ENCODE assay signal across 23 cellular contexts in the genomic region with DNA sequence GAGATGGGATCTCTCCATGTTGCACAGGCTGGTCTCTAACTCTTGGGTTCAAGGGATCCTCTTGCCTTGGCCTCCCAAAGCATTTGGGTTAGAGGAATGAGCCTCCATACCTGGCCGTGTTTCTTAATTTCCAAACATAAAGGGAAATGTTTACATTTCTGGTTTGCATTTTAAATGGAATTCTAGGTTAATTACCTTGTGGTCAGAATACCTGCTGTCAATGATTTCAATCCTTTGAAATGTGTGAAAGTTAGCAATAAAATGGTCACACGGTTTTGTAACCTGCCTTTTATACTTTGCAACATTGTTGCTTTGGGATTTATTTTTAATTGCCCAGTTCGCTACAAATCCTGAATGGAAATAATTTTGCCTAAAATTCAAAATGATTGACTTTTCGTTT. TPM values are rescaled to one million over a fixed set of nuclear protein-coding genes. Genes with fewer than 3 reads are reported as not detected.
DNase-seq lines count a peak whose midpoint lies in the region; ATAC-seq, FAIRE-seq and TF ChIP-seq lines count a peak whose summit lies in the region.
"Had no signal": no experiment of that assay in that cellular context is flagged by ENCODE, and none has a peak within 500 bp of the region (broad histone marks: within the 10 kb centered on the region; RNA-seq: fewer than 3 reads in every experiment).

No MANE protein-coding gene starts in this region.

- H2BK15ac ChIP-seq in neuronal stem cell (ENCODE audit: low read length): no peak overlapping the region

- H3K9me3 ChIP-seq in RWPE2 (ENCODE audit: severe bottlenecking): no peaks in the 10 kb centered on the region
- H3K9me3 ChIP-seq in thyroid gland: no peaks in the 10 kb centered on the region
- no peaks in the 10 kb centered on the region for H3K9me3 ChIP-seq in neuronal stem cell (replicated peaks in 1 of 2; ENCODE audit: control insufficient read depth in 2 of 2, insufficient read depth in 1 of 2, low read depth in 1 of 2, low read length in 2 of 2)
- H3K9me3 ChIP-seq: BE2C had no signal

- H3K27me3 ChIP-seq in GM23338 (ENCODE audit: insufficient read depth) (no peaks in the 10 kb centered on the region), RWPE2 (ENCODE audit: insufficient read depth, poor library complexity, severe bottlenecking) (no peaks in the 10 kb centered on the region), thyroid gland (no peaks in the 10 kb centered on the region), neuronal stem cell (ENCODE audit: control insufficient read depth in 3 of 3, insufficient read depth in 3 of 3, low read depth in 1 of 3, low read length in 3 of 3) (no peaks in the 10 kb centered on the region)
- H3K27me3 ChIP-seq: BE2C had no signal

- no peak for TF ChIP-seq CTCF in GM23338 (conservative IDR thresholded peaks at IDR 0.05; ENCODE audit: low read depth in 2 of 2)
- TF ChIP-seq CTCF in RWPE2 (IDR thresholded peaks at IDR 0.05; ENCODE audit: poor library complexity, severe bottlenecking): no peak
- TF ChIP-seq CTCF in thyroid gland (IDR thresholded peaks at IDR 0.05): no peak

- H3K27ac Mint-ChIP-seq in GM23338: no peak overlapping the region
- H3K27ac Mint-ChIP-seq: IgD-negative memory B cell had no signal

- no peak overlapping the region for H2BK5ac ChIP-seq in neuronal stem cell (ENCODE audit: low read length)

- H3K4me3 Mint-ChIP-seq in GM23338: no peak overlapping the region
- H3K4me3 Mint-ChIP-seq: CD4-positive, CD25-positive, alpha-beta regulatory T cell; IgD-negative memory B cell had no signal

- H3K36me3 Mint-ChIP-seq in GM23338 (ENCODE audit: low read depth): peaks cover 27% of the 10 kb centered on the region

- H3K4ac ChIP-seq in neuronal stem cell (ENCODE audit: low read length): no peak overlapping the region

- 0 out of 2 replicates have a peak overlapping the region, but pooled peaks have one; percentile 78 for H3K27ac ChIP-seq in GM23338 (ENCODE audit: low read depth)
- peak overlapping the region; percentile 79 for H3K27ac ChIP-seq in RWPE2 (ENCODE audit: poor library complexity, severe bottlenecking)
- H3K27ac ChIP-seq in thyroid gland: peak overlapping the region in 2 of 3 donors; percentile 67 to 70
- no peak overlapping the region for H3K27ac ChIP-seq in neuronal stem cell (replicated peaks; ENCODE audit: low read length)

- H4K20me1 ChIP-seq in GM23338 (replicated peaks; ENCODE audit: insufficient read depth): no peaks in the 10 kb centered on the region

- H2BK120ac ChIP-seq in neuronal stem cell (ENCODE audit: low read depth, low read length): no peak overlapping the region

- H3K79me2 ChIP-seq in GM23338 (replicated peaks; ENCODE audit: insufficient read depth): no peaks in the 10 kb centered on the region

- ATAC-seq in GM23338 (no peak), RWPE2 (ENCODE audit: low read depth) (no peak), HG02885 (IDR thresholded peaks at IDR 0.05; ENCODE audit: poor library complexity, unreplicated experiment) (no peak)

- H3K4me3 ChIP-seq in GM23338: no peak overlapping the region
- H3K4me3 ChIP-seq in RWPE2 (ENCODE audit: severe bottlenecking): no peak overlapping the region
- H3K4me3 ChIP-seq in thyroid gland (replicated peaks in 1 of 3): no peak overlapping the region
- H3K4me3 ChIP-seq in neuronal stem cell (ENCODE audit: low read length in 2 of 2): no peak overlapping the region

- DNase-seq in GM23338 (ENCODE audit: low spot score): no peak
- DNase-seq in RWPE2 (ENCODE audit: low spot score): no peak
- DNase-seq in thyroid gland: no peak
- no peak for DNase-seq in neuronal stem cell (ENCODE audit: low spot score)
- no peak for DNase-seq in SW480 (ENCODE audit: low spot score)
- DNase-seq: BE2C; CD4-positive, CD25-positive, alpha-beta regulatory T cell; DMS79 treated with DMSO at 0.1 percent for 48 hours; GOT3; HCEC 1CT; NCI-H1105; NCI-H146; NCI-H2029; NCI-H226; NCI-H510A treated with DMSO at 0.1 percent for 48 hours; NCI-H774; NK-92 treated with Interleukin-12 subunit alpha and Interleukin-12 subunit beta, amount 100 ng/mL, for 24 hours; Right ventricle myocardium superior had no signal

- no peak overlapping the region for H3K18ac ChIP-seq in neuronal stem cell (ENCODE audit: low read length)

- H2BK12ac ChIP-seq in neuronal stem cell (ENCODE audit: low read length): no peak overlapping the region

- no peak overlapping the region for H3K9ac ChIP-seq in neuronal stem cell (ENCODE audit: low read depth, low read length, poor library complexity)

- H3K4me2 ChIP-seq in GM23338 (no peak overlapping the region), neuronal stem cell (ENCODE audit: insufficient read depth, low read length, poor library complexity, severe bottlenecking) (no peak overlapping the region)

- no peaks in the 10 kb centered on the region for H3K27me3 Mint-ChIP-seq in GM23338 (ENCODE audit: insufficient read depth, low read depth, poor library complexity)
- H3K27me3 Mint-ChIP-seq: CD4-positive, CD25-positive, alpha-beta regulatory T cell; IgD-negative memory B cell had no signal

- WGBS in thyroid gland, 2 donors: 86 to 93% methylated on average over 4 of the region's 4 CpGs
- WGBS in neuronal stem cell (ENCODE audit: extremely low coverage in 2 of 2, insufficient read length in 2 of 2, insufficient replicate concordance in 1 of 2), 2 donors: 100% methylated on average over 1 of the region's 4 CpGs; no CpG with 5 or more reads in 1 of the 2 donors

- FAIRE-seq in islet of Langerhans (lab: Jason Lieb, UNC): peak; percentile 49
- FAIRE-seq: RCC 7860 had no signal

- intact Hi-C loops in thyroid gland (cut with DNase I): no loop called here

- no peak overlapping the region for H4K91ac ChIP-seq in neuronal stem cell (ENCODE audit: low read depth, low read length, poor library complexity)

- no peaks in the 10 kb centered on the region for H3K4me1 Mint-ChIP-seq in GM23338

- TF ChIP-seq POLR2A in thyroid gland (IDR thresholded peaks at IDR 0.05): no peak

- no peaks in the 10 kb centered on the region for H3K9me3 Mint-ChIP-seq in GM23338
- H3K9me3 Mint-ChIP-seq: CD4-positive, CD25-positive, alpha-beta regulatory T cell; IgD-negative memory B cell had no signal

- H3K79me1 ChIP-seq in neuronal stem cell (ENCODE audit: low read depth, low read length): no peaks in the 10 kb centered on the region

- H3F3A ChIP-seq in GM23338 (replicated peaks; ENCODE audit: low read depth): no peaks in the 10 kb centered on the region

- H3K36me3 ChIP-seq in GM23338 (ENCODE audit: insufficient read depth) (peaks cover 10% of the 10 kb centered on the region; the same call in 1 of the 2 replicates), RWPE2 (ENCODE audit: low read depth) (peaks cover 38% of the 10 kb centered on the region), thyroid gland (peaks cover 13 to 21% of the 10 kb centered on the region in 2 donors), neuronal stem cell (replicated peaks in 1 of 2; ENCODE audit: control insufficient read depth in 2 of 2, insufficient read depth in 2 of 2, low read length in 2 of 2) (peaks cover 10 to 43% of the 10 kb centered on the region in 2 donors)
- H3K36me3 ChIP-seq: BE2C had no signal

- no peak overlapping the region for H2AK5ac ChIP-seq in neuronal stem cell (ENCODE audit: low read depth, low read length)

- H3K23ac ChIP-seq in neuronal stem cell (ENCODE audit: low read depth, low read length, poor library complexity): no peak overlapping the region

- no peaks in the 10 kb centered on the region for H3K4me1 ChIP-seq in GM23338 (ENCODE audit: insufficient read depth)
- peaks cover 20% of the 10 kb centered on the region for H3K4me1 ChIP-seq in RWPE2 (ENCODE audit: insufficient read depth, poor library complexity, severe bottlenecking)
- peaks cover 0 to 8% of the 10 kb centered on the region in 2 donors for H3K4me1 ChIP-seq in thyroid gland
- H3K4me1 ChIP-seq in neuronal stem cell (ENCODE audit: control insufficient read depth in 2 of 2, insufficient read depth in 1 of 2, low read depth in 1 of 2, low read length in 2 of 2): no peaks in the 10 kb centered on the region
- H3K4me1 ChIP-seq: BE2C had no signal

- H3K14ac ChIP-seq in neuronal stem cell (ENCODE audit: low read length): no peak overlapping the region

- no peaks in the 10 kb centered on the region for H3K9me2 ChIP-seq in GM23338 (ENCODE audit: insufficient read depth)

- H2AFZ ChIP-seq in GM23338 (no peak overlapping the region), neuronal stem cell (ENCODE audit: low read length) (no peak overlapping the region)

- no peak overlapping the region for H4K8ac ChIP-seq in neuronal stem cell (ENCODE audit: low read depth, low read length)

TF ChIP-seq in GM23338, 12 proteins besides CTCF, POLR2A, EP300 and RAD21 (continues in another document):
- TF ChIP-seq STAT1 (IDR thresholded peaks at IDR 0.05; ENCODE audit: unreplicated experiment) (no peak), ZNF331 (CRISPR knock-in tag; IDR thresholded peaks at IDR 0.05; ENCODE audit: low read depth) (no peak), EZH2phosphoT487 (IDR thresholded peaks at IDR 0.05; ENCODE audit: unreplicated experiment) (no peak), ZNF114 (CRISPR knock-in tag; IDR thresholded peaks at IDR 0.05) (no peak), POLR2AphosphoS5 (IDR thresholded peaks at IDR 0.05; ENCODE audit: low read depth) (no peak)

RNA-seq across cellular contexts. Expression of a gene that starts 26.3 kb away (rescaled TPM):
- total RNA-seq in GM23338 (2014; rRNA removed; shearing (Covaris generic)): 3.8 and 7.4 TPM in 2 replicates
- polyA plus RNA-seq in GM23338 (2016; fragmentation: Nextera tagmentation; extraction: Ambion mirVana): 1.8 and 2.3 TPM in 2 replicates
- total RNA-seq in thyroid gland: 1 to 10 TPM in 1 of 4 donors, under 1 TPM in 2, not detected in 1; 0.13 to 1.6 (median 0.49) TPM
- 0.40 TPM for polyA plus RNA-seq in neuronal stem cell (2013, experiment 1 of 2)
- 0.33 TPM for polyA plus RNA-seq in neuronal stem cell (2013, experiment 2 of 2)
- total RNA-seq: SK-MEL-5 had no signal

RNA-seq across cellular contexts. Expression of a gene that starts 31.9 kb away (rescaled TPM):
- total RNA-seq in GM23338 (2014; rRNA removed; shearing (Covaris generic)): 18.0 and 20.9 TPM in 2 replicates
- polyA plus RNA-seq in GM23338 (2016; fragmentation: Nextera tagmentation; extraction: Ambion mirVana): 6.3 and 7.2 TPM in 2 replicates
- total RNA-seq in thyroid gland: 10 to 100 TPM; 24.3 to 46.8 (median 29.7) TPM
- 10.1 TPM for polyA plus RNA-seq in neuronal stem cell (2013, experiment 1 of 2)
- polyA plus RNA-seq in neuronal stem cell (2013, experiment 2 of 2): 10.0 TPM

RNA-seq across cellular contexts. Expression of a gene that starts 34.5 kb away (rescaled TPM):
- total RNA-seq in GM23338 (2014; rRNA removed; shearing (Covaris generic)): 25.0 and 26.1 TPM in 2 replicates
- polyA plus RNA-seq in GM23338 (2016; fragmentation: Nextera tagmentation; extraction: Ambion mirVana): 7.7 and 9.2 TPM in 2 replicates
- 10 to 100 TPM; 16.9 to 29.8 (median 20.6) TPM for total RNA-seq in thyroid gland
- polyA plus RNA-seq in neuronal stem cell (2013, experiment 1 of 2): 7.5 TPM
- polyA plus RNA-seq in neuronal stem cell (2013, experiment 2 of 2): 6.9 TPM

RNA-seq across cellular contexts. Expression of a gene that starts 58.7 kb away (rescaled TPM):
- 34.8 and 43.3 TPM in 2 replicates for total RNA-seq in GM23338 (2014; rRNA removed; shearing (Covaris generic))
- 6.7 and 8.0 TPM in 2 replicates for polyA plus RNA-seq in GM23338 (2016; fragmentation: Nextera tagmentation; extraction: Ambion mirVana)
- total RNA-seq in thyroid gland: 10 to 100 TPM; 21.9 to 79.0 (median 38.6) TPM
- 9.5 TPM for polyA plus RNA-seq in neuronal stem cell (2013, experiment 1 of 2)
- polyA plus RNA-seq in neuronal stem cell (2013, experiment 2 of 2): 9.8 TPM
